ENCODE assay signal across 26 cellular contexts in the genomic region with DNA sequence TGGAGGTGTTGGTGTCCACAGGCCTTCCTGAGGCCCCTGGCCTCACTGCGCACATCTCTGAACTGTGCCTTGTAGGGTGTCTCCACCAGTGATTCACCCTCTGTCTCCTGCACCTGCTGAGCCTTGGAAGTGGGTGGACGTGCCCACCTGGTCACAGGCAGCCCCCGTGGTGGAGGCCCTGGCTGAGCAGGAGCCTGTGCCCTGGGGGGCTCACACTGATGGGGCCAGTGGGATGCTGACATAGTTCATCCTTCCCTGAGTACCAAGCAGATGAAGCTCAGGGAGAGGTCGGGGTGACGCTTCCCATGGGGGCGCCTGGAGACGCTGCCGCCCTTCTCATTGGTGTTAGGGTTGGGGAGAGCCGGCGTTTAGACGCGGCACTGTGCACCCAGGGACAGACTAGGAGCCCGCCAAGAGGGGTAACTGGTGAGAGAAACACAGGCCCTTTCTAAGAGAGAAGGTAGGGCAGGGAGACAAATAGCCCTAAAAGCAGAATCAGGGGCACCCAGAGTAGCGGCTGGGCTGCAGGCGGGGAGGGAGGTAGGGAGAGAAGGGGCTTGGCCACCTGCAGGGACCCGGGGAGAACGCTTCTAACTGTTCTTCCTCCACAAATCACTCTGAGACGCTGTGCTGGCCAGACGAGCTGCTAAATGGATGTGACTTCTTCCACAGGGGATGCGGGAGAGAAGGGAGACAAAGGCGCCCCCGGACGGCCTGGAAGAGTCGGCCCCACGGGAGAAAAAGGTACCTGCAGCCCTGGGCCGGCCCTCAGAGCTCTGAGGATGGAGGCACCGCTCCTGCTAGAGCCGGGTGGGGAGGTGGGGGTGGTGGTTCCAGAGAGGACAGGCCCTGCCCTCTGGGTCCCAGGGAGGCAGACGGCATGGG. TPM values are rescaled to one million over a fixed set of nuclear protein-coding genes. Genes with fewer than 3 reads are reported as not detected.
DNase-seq lines count a peak whose midpoint lies in the region; ATAC-seq, FAIRE-seq and TF ChIP-seq lines count a peak whose summit lies in the region.
"Had no signal": no experiment of that assay in that cellular context is flagged by ENCODE, and none has a peak within 500 bp of the region (broad histone marks: within the 10 kb centered on the region; RNA-seq: fewer than 3 reads in every experiment).

No MANE protein-coding gene starts in this region.

- H3K9me3 Mint-ChIP-seq in mesothelial cell of epicardium: peaks cover 12% of the 10 kb centered on the region
- H3K9me3 Mint-ChIP-seq in endothelial cell (ENCODE audit: unreplicated experiment): peaks cover 13% of the 10 kb centered on the region
- H3K9me3 Mint-ChIP-seq: activated T-helper 17 cell treated with anti-CD3 and anti-CD28 coated beads, Interleukin-2, amount 50 U/mL, for 72 hours; stimulated activated effector memory CD8-positive, alpha-beta T cell treated with anti-CD3 and anti-CD28 coated beads, Interleukin-12 subunit alpha, Interleukin-12 subunit beta, amount 100 ng/mL, for 72 hours had no signal

- H3K27ac ChIP-seq in kidney (ENCODE audit: low read depth in 2 of 2, low read length in 2 of 2) (no peak overlapping the region), ovary (no peak overlapping the region)
- H3K27ac ChIP-seq: body of pancreas, heart left ventricle, psoas muscle, SJCRH30, skin epidermis, thyroid gland had no signal

- H3K27ac Mint-ChIP-seq in mesothelial cell of epicardium: no peak overlapping the region
- no peak overlapping the region for H3K27ac Mint-ChIP-seq in endothelial cell (ENCODE audit: unreplicated experiment)
- H3K27ac Mint-ChIP-seq: activated CD8-positive, alpha-beta T cell treated with anti-CD3 and anti-CD28 coated beads, Interleukin-2, amount 10 ng/mL, durations not matched to agents 7 days and 5 days; activated T-helper 17 cell treated with anti-CD3 and anti-CD28 coated beads, Interleukin-2, amount 50 U/mL, for 72 hours; stimulated activated effector memory CD8-positive, alpha-beta T cell treated with anti-CD3 and anti-CD28 coated beads, Interleukin-12 subunit alpha, Interleukin-12 subunit beta, amount 100 ng/mL, for 72 hours had no signal

- no peaks in the 10 kb centered on the region for H3K27me3 ChIP-seq in ovary
- H3K27me3 ChIP-seq: body of pancreas, heart left ventricle, SJCRH30, thyroid gland had no signal

- H3K36me3 ChIP-seq in kidney (ENCODE audit: control insufficient read depth in 1 of 2, insufficient read depth in 2 of 2, low read length in 2 of 2): no peaks in the 10 kb centered on the region
- H3K36me3 ChIP-seq in ovary: no peaks in the 10 kb centered on the region
- H3K36me3 ChIP-seq: heart left ventricle, SJCRH30, thyroid gland had no signal

- H3K9me3 ChIP-seq in kidney (ENCODE audit: control insufficient read depth in 1 of 2, low read length in 2 of 2) (no peaks in the 10 kb centered on the region), ovary (no peaks in the 10 kb centered on the region)
- H3K9me3 ChIP-seq: body of pancreas, psoas muscle, SJCRH30, thyroid gland had no signal

- H3K36me3 Mint-ChIP-seq in mesothelial cell of epicardium: peaks cover 3% of the 10 kb centered on the region
- peaks cover 5% of the 10 kb centered on the region for H3K36me3 Mint-ChIP-seq in endothelial cell (ENCODE audit: low read depth, unreplicated experiment)
- H3K36me3 Mint-ChIP-seq: stimulated activated effector memory CD8-positive, alpha-beta T cell treated with anti-CD3 and anti-CD28 coated beads, Interleukin-12 subunit alpha, Interleukin-12 subunit beta, amount 100 ng/mL, for 72 hours had no signal

- ATAC-seq in left cardiac atrium: no peak
- ATAC-seq: activated CD8-positive, alpha-beta T cell treated with anti-CD3 and anti-CD28 coated beads, Interleukin-2, amount 10 ng/mL, durations not matched to agents 7 days and 5 days; activated T-helper 17 cell treated with anti-CD3 and anti-CD28 coated beads, Interleukin-2, amount 50 U/mL, for 72 hours; body of pancreas; psoas muscle; stimulated activated effector memory CD8-positive, alpha-beta T cell treated with anti-CD3 and anti-CD28 coated beads, Interleukin-12 subunit alpha, Interleukin-12 subunit beta, amount 100 ng/mL, for 72 hours had no signal

- H3K27me3 Mint-ChIP-seq in mesothelial cell of epicardium (ENCODE audit: low read depth) (no peaks in the 10 kb centered on the region), endothelial cell (ENCODE audit: unreplicated experiment) (peaks cover 8% of the 10 kb centered on the region)

- H3K4me3 ChIP-seq in kidney (ENCODE audit: low read length in 2 of 2) (no peak overlapping the region), ovary (no peak overlapping the region)
- H3K4me3 ChIP-seq: body of pancreas, heart left ventricle, psoas muscle, SJCRH30, skin epidermis, thyroid gland had no signal

- no peak overlapping the region for H3K4me3 Mint-ChIP-seq in mesothelial cell of epicardium
- no peak overlapping the region for H3K4me3 Mint-ChIP-seq in endothelial cell (ENCODE audit: unreplicated experiment)
- H3K4me3 Mint-ChIP-seq: activated CD8-positive, alpha-beta T cell treated with anti-CD3 and anti-CD28 coated beads, Interleukin-2, amount 10 ng/mL, durations not matched to agents 7 days and 5 days; activated T-helper 17 cell treated with anti-CD3 and anti-CD28 coated beads, Interleukin-2, amount 50 U/mL, for 72 hours; neural crest cell; stimulated activated effector memory CD8-positive, alpha-beta T cell treated with anti-CD3 and anti-CD28 coated beads, Interleukin-12 subunit alpha, Interleukin-12 subunit beta, amount 100 ng/mL, for 72 hours had no signal

- H3K4me1 Mint-ChIP-seq in mesothelial cell of epicardium (no peaks in the 10 kb centered on the region), endothelial cell (ENCODE audit: unreplicated experiment) (no peaks in the 10 kb centered on the region)
- H3K4me1 Mint-ChIP-seq: activated T-helper 17 cell treated with anti-CD3 and anti-CD28 coated beads, Interleukin-2, amount 50 U/mL, for 72 hours; stimulated activated effector memory CD8-positive, alpha-beta T cell treated with anti-CD3 and anti-CD28 coated beads, Interleukin-12 subunit alpha, Interleukin-12 subunit beta, amount 100 ng/mL, for 72 hours had no signal

- WGBS in ovary, 3 donors: 84 to 92% (median 92%) methylated on average over 29 of the region's 29 CpGs

- TF ChIP-seq EP300 in ovary (IDR thresholded peaks at IDR 0.05): no peak

- H3K9ac ChIP-seq in kidney (ENCODE audit: low read length in 2 of 2): no peak overlapping the region

- no peak for TF ChIP-seq CTCF in kidney (IDR thresholded peaks at IDR 0.05; ENCODE audit: borderline replicate concordance, extremely low read depth, insufficient read depth)
- no peak for TF ChIP-seq CTCF in ovary (IDR thresholded peaks at IDR 0.05)
- no peak for TF ChIP-seq CTCF in mesothelial cell of epicardium (IDR thresholded peaks at IDR 0.05; ENCODE audit: unreplicated experiment)
- TF ChIP-seq CTCF in endothelial cell (IDR thresholded peaks at IDR 0.05; ENCODE audit: unreplicated experiment): no peak

- TF ChIP-seq POLR2A in ovary (IDR thresholded peaks at IDR 0.05): no peak

- intact Hi-C loops in cardiac septum (cut with DNase I) (no loop called here), left cardiac atrium (cut with DNase I) (no loop called here), kidney (cut with DNase I) (no loop called here), ovary (cut with DNase I) (no loop called here)

- H3K4me1 ChIP-seq in kidney (ENCODE audit: control insufficient read depth in 1 of 2, insufficient read depth in 1 of 2, low read depth in 1 of 2, low read length in 2 of 2) (peaks cover 0 to 2% of the 10 kb centered on the region in 2 donors), ovary (ENCODE audit: insufficient read depth) (peaks cover 4% of the 10 kb centered on the region)
- H3K4me1 ChIP-seq: body of pancreas, heart left ventricle, psoas muscle, SJCRH30, thyroid gland had no signal

- peak; percentile 70 for DNase-seq in cardiac septum (ENCODE audit: low spot score)
- DNase-seq in left cardiac atrium: no peak
- peak; percentile 60 for DNase-seq in kidney
- DNase-seq in ovary: peak in 3 of 5 donors; percentile 13 to 27 (median 16)
- peak; percentile 30 for DNase-seq in ureter (ENCODE audit: low spot score)
- no peak for DNase-seq in DMS 273 treated with DMSO at 0.1 percent for 48 hours (lab: John Stamatoyannopoulos, UW)
- no peak for DNase-seq in mesothelial cell of epicardium (ENCODE audit: low spot score in 2 of 2, unreplicated experiment in 2 of 2)
- no peak for DNase-seq in endothelial cell (ENCODE audit: low spot score)
- DNase-seq: activated CD8-positive, alpha-beta T cell treated with anti-CD3 and anti-CD28 coated beads, Interleukin-2, amount 10 ng/mL, durations not matched to agents 7 days and 5 days; C1 segment of cervical spinal cord; DND-41; effector CD8-positive, alpha-beta T cell; erythroblast; HCEC 1CT; heart left ventricle; NCI-H1092; NCI-H187 treated with DMSO at 0.1 percent for 48 hours; NCI-H526 treated with DMSO at 0.1 percent for 48 hours; SJCRH30; thyroid gland had no signal

- FAIRE-seq in kidney (lab: Jason Lieb, UNC): no peak

RNA-seq across cellular contexts. Expression of a gene that starts 18.0 kb away (rescaled TPM):
- total RNA-seq in cardiac septum (3.1 TPM), left cardiac atrium (10 to 100 TPM in 1 of 2 donors, 1 to 10 TPM in 1; 3.3 to 25.0 TPM), kidney (7.6 TPM), ovary (10 to 100 TPM; 16.7 to 99.0 (median 59.9) TPM), ureter (2.4 TPM), mesothelial cell of epicardium (9.8 to 10.8 TPM (median 10.1 TPM) in 3 replicates), endothelial cell (ENCODE audit: unreplicated experiment) (2.3 TPM)
- polyA plus RNA-seq in kidney (ENCODE audit: insufficient read depth, low read depth, low replicate concordance) (34.6 TPM), ovary (100 to 1,000 TPM in 1 of 2 donors, 10 to 100 TPM in 1; 19.5 to 187 TPM)
- total RNA-seq: activated CD8-positive, alpha-beta T cell treated with anti-CD3 and anti-CD28 coated beads, Interleukin-2, amount 10 ng/mL, durations not matched to agents 7 days and 5 days; neural crest cell had no signal

RNA-seq across cellular contexts. Expression of a gene that starts 37.8 kb away (rescaled TPM):
- total RNA-seq in cardiac septum (489 TPM), left cardiac atrium (100 to 1,000 TPM; 765 to 811 TPM), kidney (992 TPM), ovary (over 10,000 TPM in 1 of 7 donors, 1,000 to 10,000 TPM in 6; 2,415 to 11,755 (median 2,627) TPM), ureter (1,218 TPM), mesothelial cell of epicardium (1,528 to 1,604 TPM (median 1,590 TPM) in 3 replicates), endothelial cell (ENCODE audit: unreplicated experiment) (1,549 TPM)
- polyA plus RNA-seq in kidney (ENCODE audit: insufficient read depth, low read depth, low replicate concordance) (1,826 TPM), ovary (1,000 to 10,000 TPM; 1,753 to 4,871 TPM)

RNA-seq across cellular contexts. Expression of a gene that starts 45.1 kb away (rescaled TPM):
- total RNA-seq in cardiac septum (not detected), left cardiac atrium (under 1 TPM in 1 of 2 donors, not detected in 1; 0.26 TPM), kidney (not detected), ovary (under 1 TPM in 2 of 7 donors, not detected in 5; 0.20 to 0.50 TPM), ureter (not detected), mesothelial cell of epicardium (not detected in 3 replicates), endothelial cell (ENCODE audit: unreplicated experiment) (0.26 TPM)
- polyA plus RNA-seq in kidney (ENCODE audit: insufficient read depth, low read depth, low replicate concordance) (1.3 TPM), ovary (1 to 10 TPM; 1.0 to 1.2 TPM)
- total RNA-seq: activated CD8-positive, alpha-beta T cell treated with anti-CD3 and anti-CD28 coated beads, Interleukin-2, amount 10 ng/mL, durations not matched to agents 7 days and 5 days; activated T-helper 17 cell treated with anti-CD3 and anti-CD28 coated beads, Interleukin-2, amount 50 U/mL, for 72 hours; body of pancreas; heart left ventricle; neural crest cell; psoas muscle; SJCRH30; thyroid gland had no signal
- polyA plus RNA-seq: heart left ventricle, psoas muscle had no signal

RNA-seq across cellular contexts. Expression of a gene that starts 54.7 kb away (rescaled TPM):
- total RNA-seq in cardiac septum (21.4 TPM), left cardiac atrium (10 to 100 TPM; 17.3 to 22.2 TPM), kidney (21.1 TPM), ovary (10 to 100 TPM; 10.3 to 23.9 (median 18.1) TPM), ureter (18.3 TPM), mesothelial cell of epicardium (21.1 to 24.3 TPM (median 22.5 TPM) in 3 replicates), endothelial cell (ENCODE audit: unreplicated experiment) (24.4 TPM)
- polyA plus RNA-seq in kidney (ENCODE audit: insufficient read depth, low read depth, low replicate concordance) (6.8 TPM), ovary (10 to 100 TPM; 14.0 to 15.9 TPM)

Comparison
In these comparisons a context has a peak if more than half of its experiments do, and no peak if none do; other contexts are left out.
1. DNase-seq: peak in cardiac septum (single experiment), kidney (single experiment), ovary (3 of 5) and ureter (single experiment); none in left cardiac atrium (single experiment), DMS 273 treated with DMSO at 0.1 percent for 48 hours (single experiment), mesothelial cell of epicardium (0 of 2) and endothelial cell (single experiment).